ENCODE assay signal across 11 cellular contexts in the genomic region with DNA sequence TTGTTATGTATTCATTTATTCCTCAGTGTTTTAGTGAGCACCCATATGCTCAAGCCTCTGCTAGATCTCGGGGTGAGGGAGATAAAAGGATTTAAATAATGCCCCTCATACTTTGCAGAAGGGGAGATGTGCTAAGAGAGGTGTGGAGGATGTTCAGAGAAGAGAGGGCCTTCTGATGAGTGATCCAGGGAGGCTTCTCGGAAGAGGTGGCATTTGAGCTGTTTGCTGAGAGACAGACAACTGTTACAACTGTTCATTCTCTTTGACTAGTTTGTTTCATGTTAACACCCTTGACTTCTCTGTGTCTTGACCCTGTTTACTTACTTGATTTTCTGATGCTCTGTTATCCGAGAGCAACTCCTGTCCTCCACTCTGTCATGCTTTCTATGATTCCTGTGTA.
"Had no signal": no experiment of that assay in that cellular context is flagged by ENCODE, and none has a peak within 500 bp of the region (broad histone marks: within the 10 kb centered on the region; RNA-seq: fewer than 3 reads in every experiment).

No MANE protein-coding gene starts in this region.

- H3K27ac Mint-ChIP-seq: GM23338, HFFc6 had no signal

- H3K4me3 Mint-ChIP-seq: GM23338, H9, HFFc6 had no signal

- H3K9ac ChIP-seq: GM23248 had no signal

- H3K9me3 ChIP-seq: HAP-1 had no signal

- H3K4me3 ChIP-seq: GM23248, GM23338, HAP-1 had no signal

- H3K36me3 ChIP-seq: HAP-1 had no signal

- H3K27ac ChIP-seq: GM23248 had no signal

- H2AFZ ChIP-seq: GM23248, GM23338 had no signal

- ATAC-seq: GM23338, HCT116 had no signal

- H3K4me1 ChIP-seq: HAP-1 had no signal

- DNase-seq: GM23248, GOT3, H7, H9, HCEC 1CT, HFFc6 had no signal

- FAIRE-seq: H1, H54 had no signal

- H3K9me3 Mint-ChIP-seq: GM23338, H9, HFFc6 had no signal

- H3K4me2 ChIP-seq: GM23338 had no signal
